In genomic region chr22:38012604-38013072, GRCh38 we compare ENCODE assay signal across 23 cellular contexts. TPM values are rescaled to one million over a fixed set of nuclear protein-coding genes. Genes with fewer than 3 reads are reported as not detected.
A peak's percentile ranks its signal among the peaks of the same experiment; 100 is the strongest.
DNase-seq lines count a peak whose midpoint lies in the region; ATAC-seq and TF ChIP-seq lines count a peak whose summit lies in the region.
"Had no signal": no experiment of that assay in that cellular context is flagged by ENCODE, and none has a peak within 500 bp of the region (broad histone marks: within the 10 kb centered on the region; RNA-seq: fewer than 3 reads in every experiment).

No MANE protein-coding gene starts in this region.

- no peak for TF ChIP-seq EP300 in tibial nerve (IDR thresholded peaks at IDR 0.05)

- H3K4me3 ChIP-seq in RWPE2 (ENCODE audit: severe bottlenecking): no peak overlapping the region
- no peak overlapping the region for H3K4me3 ChIP-seq in choroid plexus epithelial cell (ENCODE audit: low read depth, low read length)
- H3K4me3 ChIP-seq in foreskin fibroblast (ENCODE audit: low read depth in 1 of 2, low read length in 2 of 2): no peak overlapping the region
- no peak overlapping the region for H3K4me3 ChIP-seq in tibial nerve
- no peak overlapping the region for H3K4me3 ChIP-seq in CD8-positive, alpha-beta T cell (ENCODE audit: low read depth, low read length)
- H3K4me3 ChIP-seq: cardiac muscle cell, hepatocyte, mucosa of descending colon had no signal

- no peak for TF ChIP-seq CTCF in RWPE2 (IDR thresholded peaks at IDR 0.05; ENCODE audit: poor library complexity, severe bottlenecking)
- no peak for TF ChIP-seq CTCF in choroid plexus epithelial cell (conservative IDR thresholded peaks at IDR 0.05; ENCODE audit: low read depth, low read length)
- TF ChIP-seq CTCF in foreskin fibroblast (IDR thresholded peaks at IDR 0.05; ENCODE audit: low read depth, low read length): no peak
- no peak for TF ChIP-seq CTCF in tibial nerve (IDR thresholded peaks at IDR 0.05)
- no peak for TF ChIP-seq CTCF in CD8-positive, alpha-beta T cell (IDR thresholded peaks at IDR 0.05)

- POLR2A ChIA-PET in CD8-positive, alpha-beta T cell (lab: Charles Lee): no interaction called here

- H3K27ac ChIP-seq in RWPE2 (ENCODE audit: poor library complexity, severe bottlenecking) (no peak overlapping the region), tibial nerve (peak overlapping the region; percentile 51 to 96 (median 82))
- H3K27ac ChIP-seq in CD8-positive, alpha-beta T cell (ENCODE audit: low read depth, low read length): no peak overlapping the region
- H3K27ac ChIP-seq: cardiac muscle cell, hepatocyte had no signal

- H3K9me3 ChIP-seq in RWPE2 (ENCODE audit: severe bottlenecking) (no peaks in the 10 kb centered on the region), tibial nerve (no peaks in the 10 kb centered on the region)
- H3K9me3 ChIP-seq in CD8-positive, alpha-beta T cell (ENCODE audit: low read length): no peaks in the 10 kb centered on the region
- H3K9me3 ChIP-seq: mucosa of descending colon had no signal

- 41 to 42% methylated on average over 7 of the region's 7 CpGs for WGBS in tibial nerve, 2 donors

- no peaks in the 10 kb centered on the region for H3K27me3 ChIP-seq in RWPE2 (ENCODE audit: insufficient read depth, poor library complexity, severe bottlenecking)
- no peaks in the 10 kb centered on the region for H3K27me3 ChIP-seq in tibial nerve
- no peaks in the 10 kb centered on the region for H3K27me3 ChIP-seq in CD8-positive, alpha-beta T cell (ENCODE audit: insufficient read depth, low read length)
- H3K27me3 ChIP-seq: cardiac muscle cell, hepatocyte had no signal

- no peak for TF ChIP-seq POLR2A in tibial nerve (IDR thresholded peaks at IDR 0.05)

- CTCF ChIA-PET in CD8-positive, alpha-beta T cell (lab: Charles Lee): no interaction called here

- no peak overlapping the region for H3K4me3 Mint-ChIP-seq in CD8-positive, alpha-beta T cell
- H3K4me3 Mint-ChIP-seq: activated CD4-positive, alpha-beta T cell treated with anti-CD3 and anti-CD28 coated beads for 36 hours; activated naive CD8-positive, alpha-beta T cell had no signal

- H3K27me3 Mint-ChIP-seq in CD8-positive, alpha-beta T cell (ENCODE audit: low read depth): no peaks in the 10 kb centered on the region
- H3K27me3 Mint-ChIP-seq: activated CD4-positive, alpha-beta T cell treated with anti-CD3 and anti-CD28 coated beads for 36 hours; activated naive CD8-positive, alpha-beta T cell had no signal

- intact Hi-C loops in CD8-positive, alpha-beta T cell (cut with DNase I, micrococcal nuclease): no loop called here

- ATAC-seq in RWPE2 (ENCODE audit: low read depth) (0 out of 3 replicates have a peak, but pooled peaks have one; percentile 41), HG03342 (IDR thresholded peaks at IDR 0.05; ENCODE audit: unreplicated experiment) (no peak)
- ATAC-seq in CD8-positive, alpha-beta T cell: no peak
- ATAC-seq: activated CD4-positive, alpha-beta T cell treated with anti-CD3 and anti-CD28 coated beads for 36 hours; mucosa of descending colon had no signal

- H3K4me1 ChIP-seq in RWPE2 (ENCODE audit: insufficient read depth, poor library complexity, severe bottlenecking) (no peaks in the 10 kb centered on the region), tibial nerve (peaks cover 0 to 39% (median 19%) of the 10 kb centered on the region in 4 donors)
- H3K4me1 ChIP-seq in CD8-positive, alpha-beta T cell (ENCODE audit: insufficient read depth, low read length): no peaks in the 10 kb centered on the region

- H3K36me3 ChIP-seq in RWPE2 (ENCODE audit: low read depth) (no peaks in the 10 kb centered on the region), tibial nerve (peaks cover 0 to 3% (median 0%) of the 10 kb centered on the region in 3 donors)
- H3K36me3 ChIP-seq in CD8-positive, alpha-beta T cell (ENCODE audit: insufficient read depth, low read length): no peaks in the 10 kb centered on the region
- H3K36me3 ChIP-seq: cardiac muscle cell had no signal

- H3K27ac Mint-ChIP-seq in CD8-positive, alpha-beta T cell: no peak overlapping the region
- H3K27ac Mint-ChIP-seq: activated CD4-positive, alpha-beta T cell treated with anti-CD3 and anti-CD28 coated beads for 36 hours; activated naive CD8-positive, alpha-beta T cell had no signal

- no peak for DNase-seq in RWPE2 (ENCODE audit: low spot score)
- DNase-seq in choroid plexus epithelial cell (ENCODE audit: low read depth): peak; percentile 69
- DNase-seq in foreskin fibroblast: peak; percentile 24 to 55
- DNase-seq in tibial nerve (ENCODE audit: low spot score in 2 of 2): no peak
- no peak for DNase-seq in NCI-H526 (lab: John Stamatoyannopoulos, UW)
- DNase-seq in KBM-7: no peak
- no peak for DNase-seq in CD8-positive, alpha-beta T cell
- DNase-seq: activated CD4-positive, alpha-beta T cell treated with anti-CD3 and anti-CD28 coated beads for 36 hours; COR-L47; effector CD4-positive, alpha-beta T cell; mucosa of descending colon; MV-4-11; NCI-H187 treated with DMSO at 0.1 percent for 48 hours; NCI-H345; SHP77 treated with DMSO at 0.1 percent for 48 hours; stimulated activated CD4-positive, alpha-beta T cell treated with anti-CD3 and anti-CD28 coated beads, Interleukin-4, amount 100 ng/mL, for 4 hours had no signal

- in situ Hi-C loops in KBM-7 (cut with MboI; ENCODE audit: low pct_unique_long_range_greater_than_20kb, low sequenced_read_pairs): no loop called here

- H3K4me1 Mint-ChIP-seq in CD8-positive, alpha-beta T cell (ENCODE audit: low read depth): peaks cover 12% of the 10 kb centered on the region
- H3K4me1 Mint-ChIP-seq: activated CD4-positive, alpha-beta T cell treated with anti-CD3 and anti-CD28 coated beads for 36 hours had no signal

- no peaks in the 10 kb centered on the region for H3K9me3 Mint-ChIP-seq in CD8-positive, alpha-beta T cell

- no peaks in the 10 kb centered on the region for H3K36me3 Mint-ChIP-seq in CD8-positive, alpha-beta T cell
- H3K36me3 Mint-ChIP-seq: activated naive CD8-positive, alpha-beta T cell had no signal

RNA-seq across cellular contexts. Expression of gene SOX10, which starts 28.3 kb away (rescaled TPM):
- total RNA-seq in tibial nerve: 10 to 100 TPM; 59.9 to 94.0 (median 84.2) TPM
- not detected for total RNA-seq in CD8-positive, alpha-beta T cell
- total RNA-seq: activated CD4-positive, alpha-beta T cell treated with anti-CD3 and anti-CD28 coated beads for 36 hours; hepatocyte; pulmonary artery endothelial cell had no signal

RNA-seq across cellular contexts. Expression of gene PICK1, which starts 44.6 kb away (rescaled TPM):
- total RNA-seq in tibial nerve: 10 to 100 TPM; 32.1 to 49.8 (median 44.2) TPM
- total RNA-seq in CD8-positive, alpha-beta T cell: 10 to 100 TPM; 23.1 to 24.8 TPM

RNA-seq across cellular contexts. Expression of gene POLR2F, which starts 59.1 kb away (rescaled TPM):
- 100 to 1,000 TPM in 3 of 4 donors, 10 to 100 TPM in 1; 54.7 to 181 (median 120) TPM for total RNA-seq in tibial nerve
- total RNA-seq in CD8-positive, alpha-beta T cell: 10 to 100 TPM; 22.7 to 25.6 TPM

RNA-seq across cellular contexts. Expression of gene C22orf23, which starts 59.2 kb away (rescaled TPM):
- under 1 TPM in 1 of 4 donors, not detected in 3; 0.21 TPM for total RNA-seq in tibial nerve
- under 1 TPM in 1 of 2 experiments, not detected in 1; 0.43 TPM for total RNA-seq in CD8-positive, alpha-beta T cell
- total RNA-seq: lower leg skin, mucosa of descending colon, ureter had no signal

Comparison
In these comparisons a context has a peak if more than half of its experiments do, and no peak if none do; other contexts are left out.
1. DNase-seq: peak in choroid plexus epithelial cell (single experiment) and foreskin fibroblast (2 of 2); none in RWPE2 (single experiment), tibial nerve (0 of 2), NCI-H526 (0 of 2), KBM-7 (single experiment) and CD8-positive, alpha-beta T cell (0 of 7).
2. H3K27ac ChIP-seq: peak in tibial nerve (4 of 4); none in RWPE2 (single experiment) and CD8-positive, alpha-beta T cell (single experiment).
3. RNA of gene SOX10, which starts 28.3 kb away (total RNA-seq): 59.9 to 94.0 TPM in tibial nerve; not detected in CD8-positive, alpha-beta T cell; every median in the first group is over 10 times any median in the second.